2 cellular contexts compared by ENCODE assay signal in genomic region chr2:127657232-127657595, GRCh38.
TF ChIP-seq lines count a peak whose summit lies in the region.

No MANE protein-coding gene starts in this region.

TF ChIP-seq in H1, 55 proteins besides CTCF, POLR2A, EP300 and RAD21:
- no peak for TF ChIP-seq EGR1 (IDR thresholded peaks at IDR 0.05; ENCODE audit: borderline replicate concordance, low read depth, low read length)
- no peak for TF ChIP-seq TBP (IDR thresholded peaks at IDR 0.05; ENCODE audit: low read depth, low read length)
- TF ChIP-seq RNF2 (IDR thresholded peaks at IDR 0.05; ENCODE audit: borderline replicate concordance, low read depth, low read length, missing control alignments, poor library complexity, severe bottlenecking): no peak
- TF ChIP-seq MAX (IDR thresholded peaks at IDR 0.05): no peak
- TF ChIP-seq TCF12 (IDR thresholded peaks at IDR 0.05; ENCODE audit: low read depth, low read length): no peak
- TF ChIP-seq CHD2 (IDR thresholded peaks at IDR 0.05; ENCODE audit: low read length): no peak
- no peak for TF ChIP-seq SIRT6 (IDR thresholded peaks at IDR 0.05; ENCODE audit: low read length)
- no peak for TF ChIP-seq USF2 (IDR thresholded peaks at IDR 0.05; ENCODE audit: low read length)
- TF ChIP-seq NANOG (IDR thresholded peaks at IDR 0.05; ENCODE audit: insufficient read depth, low read depth, low read length, poor library complexity, severe bottlenecking): no peak
- no peak for TF ChIP-seq SUZ12 (IDR thresholded peaks at IDR 0.05; ENCODE audit: low read length)
- TF ChIP-seq CBX8 (IDR thresholded peaks at IDR 0.05; ENCODE audit: borderline replicate concordance, low read depth, low read length): no peak
- no peak for TF ChIP-seq SP2 (IDR thresholded peaks at IDR 0.05; ENCODE audit: low read length)
- no peak for TF ChIP-seq TAF1 (IDR thresholded peaks at IDR 0.05; ENCODE audit: low read depth, low read length)
- TF ChIP-seq ASH2L (IDR thresholded peaks at IDR 0.05; ENCODE audit: low read length): no peak
- TF ChIP-seq CHD7 (IDR thresholded peaks at IDR 0.05; ENCODE audit: insufficient replicate concordance, low read length): no peak
- no peak for TF ChIP-seq CTBP2 (IDR thresholded peaks at IDR 0.05; ENCODE audit: borderline replicate concordance, insufficient read depth, insufficient read length, low read length)
- no peak for TF ChIP-seq RBBP5 (IDR thresholded peaks at IDR 0.05; ENCODE audit: borderline replicate concordance, low read depth, low read length)
- TF ChIP-seq NRF1 (IDR thresholded peaks at IDR 0.05; ENCODE audit: low read depth, low read length): no peak
TF ChIP-seq in H1: peak in this region for 0.

TF ChIP-seq in GM23338, 12 proteins besides CTCF, POLR2A, EP300 and RAD21:
- no peak for TF ChIP-seq JUNB (IDR thresholded peaks at IDR 0.05; ENCODE audit: unreplicated experiment)
- no peak for TF ChIP-seq STAT1 (IDR thresholded peaks at IDR 0.05; ENCODE audit: unreplicated experiment)
- TF ChIP-seq, protein P1, sequence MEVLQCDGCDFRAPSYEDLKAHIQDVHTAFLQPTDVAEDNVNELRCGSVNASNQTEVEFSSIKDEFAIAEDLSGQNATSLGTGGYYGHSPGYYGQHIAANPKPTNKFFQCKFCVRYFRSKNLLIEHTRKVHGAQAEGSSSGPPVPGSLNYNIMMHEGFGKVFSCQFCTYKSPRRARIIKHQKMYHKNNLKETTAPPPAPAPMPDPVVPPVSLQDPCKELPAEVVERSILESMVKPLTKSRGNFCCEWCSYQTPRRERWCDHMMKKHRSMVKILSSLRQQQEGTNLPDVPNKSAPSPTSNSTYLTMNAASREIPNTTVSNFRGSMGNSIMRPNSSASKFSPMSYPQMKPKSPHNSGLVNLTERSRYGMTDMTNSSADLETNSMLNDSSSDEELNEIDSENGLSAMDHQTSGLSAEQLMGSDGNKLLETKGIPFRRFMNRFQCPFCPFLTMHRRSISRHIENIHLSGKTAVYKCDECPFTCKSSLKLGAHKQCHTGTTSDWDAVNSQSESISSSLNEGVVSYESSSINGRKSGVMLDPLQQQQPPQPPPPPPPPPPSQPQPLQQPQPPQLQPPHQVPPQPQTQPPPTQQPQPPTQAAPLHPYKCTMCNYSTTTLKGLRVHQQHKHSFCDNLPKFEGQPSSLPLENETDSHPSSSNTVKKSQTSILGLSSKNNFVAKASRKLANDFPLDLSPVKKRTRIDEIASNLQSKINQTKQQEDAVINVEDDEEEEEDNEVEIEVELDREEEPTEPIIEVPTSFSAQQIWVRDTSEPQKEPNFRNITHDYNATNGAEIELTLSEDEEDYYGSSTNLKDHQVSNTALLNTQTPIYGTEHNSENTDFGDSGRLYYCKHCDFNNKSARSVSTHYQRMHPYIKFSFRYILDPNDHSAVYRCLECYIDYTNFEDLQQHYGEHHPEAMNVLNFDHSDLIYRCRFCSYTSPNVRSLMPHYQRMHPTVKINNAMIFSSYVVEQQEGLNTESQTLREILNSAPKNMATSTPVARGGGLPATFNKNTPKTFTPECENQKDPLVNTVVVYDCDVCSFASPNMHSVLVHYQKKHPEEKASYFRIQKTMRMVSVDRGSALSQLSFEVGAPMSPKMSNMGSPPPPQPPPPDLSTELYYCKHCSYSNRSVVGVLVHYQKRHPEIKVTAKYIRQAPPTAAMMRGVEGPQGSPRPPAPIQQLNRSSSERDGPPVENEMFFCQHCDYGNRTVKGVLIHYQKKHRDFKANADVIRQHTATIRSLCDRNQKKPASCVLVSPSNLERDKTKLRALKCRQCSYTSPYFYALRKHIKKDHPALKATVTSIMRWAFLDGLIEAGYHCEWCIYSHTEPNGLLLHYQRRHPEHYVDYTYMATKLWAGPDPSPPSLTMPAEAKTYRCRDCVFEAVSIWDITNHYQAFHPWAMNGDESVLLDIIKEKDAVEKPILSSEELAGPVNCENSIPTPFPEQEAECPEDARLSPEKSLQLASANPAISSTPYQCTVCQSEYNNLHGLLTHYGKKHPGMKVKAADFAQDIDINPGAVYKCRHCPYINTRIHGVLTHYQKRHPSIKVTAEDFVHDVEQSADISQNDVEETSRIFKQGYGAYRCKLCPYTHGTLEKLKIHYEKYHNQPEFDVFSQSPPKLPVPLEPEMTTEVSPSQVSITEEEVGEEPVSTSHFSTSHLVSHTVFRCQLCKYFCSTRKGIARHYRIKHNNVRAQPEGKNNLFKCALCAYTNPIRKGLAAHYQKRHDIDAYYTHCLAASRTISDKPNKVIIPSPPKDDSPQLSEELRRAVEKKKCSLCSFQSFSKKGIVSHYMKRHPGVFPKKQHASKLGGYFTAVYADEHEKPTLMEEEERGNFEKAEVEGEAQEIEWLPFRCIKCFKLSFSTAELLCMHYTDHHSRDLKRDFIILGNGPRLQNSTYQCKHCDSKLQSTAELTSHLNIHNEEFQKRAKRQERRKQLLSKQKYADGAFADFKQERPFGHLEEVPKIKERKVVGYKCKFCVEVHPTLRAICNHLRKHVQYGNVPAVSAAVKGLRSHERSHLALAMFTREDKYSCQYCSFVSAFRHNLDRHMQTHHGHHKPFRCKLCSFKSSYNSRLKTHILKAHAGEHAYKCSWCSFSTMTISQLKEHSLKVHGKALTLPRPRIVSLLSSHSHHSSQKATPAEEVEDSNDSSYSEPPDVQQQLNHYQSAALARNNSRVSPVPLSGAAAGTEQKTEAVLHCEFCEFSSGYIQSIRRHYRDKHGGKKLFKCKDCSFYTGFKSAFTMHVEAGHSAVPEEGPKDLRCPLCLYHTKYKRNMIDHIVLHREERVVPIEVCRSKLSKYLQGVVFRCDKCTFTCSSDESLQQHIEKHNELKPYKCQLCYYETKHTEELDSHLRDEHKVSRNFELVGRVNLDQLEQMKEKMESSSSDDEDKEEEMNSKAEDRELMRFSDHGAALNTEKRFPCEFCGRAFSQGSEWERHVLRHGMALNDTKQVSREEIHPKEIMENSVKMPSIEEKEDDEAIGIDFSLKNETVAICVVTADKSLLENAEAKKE (CRISPR knock-in tag; IDR thresholded peaks at IDR 0.05): no peak
- TF ChIP-seq POLR2AphosphoS5 (IDR thresholded peaks at IDR 0.05; ENCODE audit: low read depth): no peak
